Comparison of ENCODE assay signal across 32 cellular contexts in genomic region chr4:5942947-5943346, GRCh38. TPM values are rescaled to one million over a fixed set of nuclear protein-coding genes. Genes with fewer than 3 reads are reported as not detected.
"Had no signal": no experiment of that assay in that cellular context is flagged by ENCODE, and none has a peak within 500 bp of the region (broad histone marks: within the 10 kb centered on the region; RNA-seq: fewer than 3 reads in every experiment).

No MANE protein-coding gene starts in this region.

- H3K27me3 ChIP-seq: brain microvascular endothelial cell, MG63, SJSA1 had no signal

- H3K4me1 ChIP-seq: SJSA1 had no signal

- H3K4me2 ChIP-seq: SK-N-SH had no signal

- H3K4me3 ChIP-seq: MG63, SJSA1 had no signal

- DNase-seq: activated CD4-positive, alpha-beta T cell treated with anti-CD3 and anti-CD28 coated beads, Interleukin-2, amount 10 ng/mL, durations not matched to agents 24 days and 14 days; activated CD4-positive, alpha-beta T cell treated with anti-CD3 and anti-CD28 coated beads, Interleukin-2, amount 50 U/mL, for 4 hours; activated CD8-positive, alpha-beta T cell treated with anti-CD3 and anti-CD28 coated beads for 36 hours; activated effector memory CD4-positive, alpha-beta T cell treated with anti-CD3 and anti-CD28 coated beads, Interleukin-2, amount 50 U/mL, for 16 hours; activated naive CD4-positive, alpha-beta T cell; activated naive CD4-positive, alpha-beta T cell treated with anti-CD3 and anti-CD28 coated beads, Interleukin-2, amount 50 U/mL, for 16 hours; activated naive CD8-positive, alpha-beta T cell treated with anti-CD3 and anti-CD28 coated beads for 36 hours; activated T-cell treated with anti-CD3 and anti-CD28 coated beads, Interleukin-2, amount 50 U/mL, for 1 hour; activated T-cell treated with anti-CD3 and anti-CD28 coated beads, Interleukin-2, amount 50 U/mL, for 72 hours; amniotic stem cell; aorta; brain microvascular endothelial cell; central memory CD4-positive, alpha-beta T cell; Karpas-422; MG63; NCI-H1048; NCI-H1105 treated with DMSO at 0.1 percent for 48 hours; NCI-H1436; NCI-H1694; NCI-H1930; NCI-H2107; NCI-H2171; NCI-H2227 treated with DMSO at 0.1 percent for 48 hours; NCI-H510A treated with DMSO at 0.1 percent for 48 hours; NCI-H526 treated with DMSO at 0.1 percent for 48 hours; NCI-H774; SHP77 treated with DMSO at 0.1 percent for 48 hours; SK-N-SH had no signal

- ATAC-seq: activated CD8-positive, alpha-beta T cell treated with anti-CD3 and anti-CD28 coated beads for 36 hours; activated T-cell treated with anti-CD3 and anti-CD28 coated beads, Interleukin-2, amount 50 U/mL, for 72 hours; activated T-helper 17 cell treated with anti-CD3 and anti-CD28 coated beads, Interleukin-2, amount 50 U/mL, for 72 hours; Panc1 had no signal

- H3K9ac ChIP-seq: SK-N-SH had no signal

- H3K27ac ChIP-seq: brain microvascular endothelial cell, SJSA1 had no signal

- H3K36me3 ChIP-seq: brain microvascular endothelial cell, MG63, SJSA1 had no signal

RNA-seq across cellular contexts. Expression of gene CRMP1, which starts 50.1 kb away (rescaled TPM):
- total RNA-seq: activated CD4-positive, alpha-beta T cell treated with anti-CD3 and anti-CD28 coated beads, Interleukin-2, amount 10 ng/mL, durations not matched to agents 24 days and 14 days; activated CD8-positive, alpha-beta memory T cell treated with anti-CD3 and anti-CD28 coated beads for 36 hours; activated CD8-positive, alpha-beta T cell treated with anti-CD3 and anti-CD28 coated beads for 36 hours; activated naive CD8-positive, alpha-beta T cell treated with anti-CD3 and anti-CD28 coated beads for 36 hours; activated T-cell treated with anti-CD3 and anti-CD28 coated beads, Interleukin-2, amount 50 U/mL, for 72 hours; activated T-helper 17 cell treated with anti-CD3 and anti-CD28 coated beads, Interleukin-2, amount 50 U/mL, for 72 hours; SJSA1 had no signal
